Comparison of ENCODE assay signal across 8 cellular contexts in the genomic region with DNA sequence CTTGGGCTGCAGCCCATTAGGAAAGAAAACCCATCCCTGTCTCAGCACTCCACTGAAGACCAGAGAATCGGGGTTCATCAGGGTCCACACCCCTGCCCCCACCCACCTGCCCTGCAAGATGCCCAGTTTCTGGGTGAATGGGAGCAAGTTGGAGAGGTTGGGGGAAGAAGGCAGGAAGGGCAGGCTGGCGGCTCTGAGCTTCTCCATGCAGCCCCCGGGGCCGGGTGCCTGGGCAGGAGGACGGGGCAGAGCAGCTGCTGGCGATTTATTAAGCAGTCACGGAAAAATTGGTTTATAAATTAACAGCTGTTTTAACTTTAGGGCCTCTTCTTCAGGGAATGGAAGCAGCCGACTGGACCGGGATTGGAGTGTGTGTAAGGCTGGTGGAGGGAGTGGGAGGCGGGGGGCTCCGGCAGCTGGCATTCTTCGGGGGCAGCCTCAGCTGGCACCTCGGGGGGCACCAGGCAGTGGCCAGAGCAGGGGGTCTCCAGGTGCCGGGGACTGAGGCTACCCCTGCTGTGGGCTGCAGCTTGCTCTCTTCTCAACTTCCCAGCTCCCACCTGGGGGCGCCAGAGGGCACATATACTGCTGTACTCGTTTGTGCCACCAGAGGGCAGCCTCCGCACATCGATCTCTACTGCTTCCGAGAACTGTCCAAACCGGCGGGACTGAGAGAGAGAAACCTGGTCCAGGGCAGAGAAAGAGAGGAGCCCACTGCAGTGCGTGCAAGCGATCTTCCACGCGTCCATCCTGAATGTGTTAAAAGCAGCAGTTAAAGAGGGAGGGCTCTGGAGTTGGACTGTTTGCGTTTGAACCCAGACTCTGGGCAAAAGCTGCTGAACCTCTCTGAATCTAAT. TPM values are rescaled to one million over a fixed set of nuclear protein-coding genes. Genes with fewer than 3 reads are reported as not detected.
DNase-seq lines count a peak whose midpoint lies in the region; ATAC-seq, FAIRE-seq and TF ChIP-seq lines count a peak whose summit lies in the region.

No MANE protein-coding gene starts in this region.

- no peaks in the 10 kb centered on the region for H3K9me3 Mint-ChIP-seq in activated naive CD4-positive, alpha-beta T cell treated with anti-CD3 and anti-CD28 coated beads, Interleukin-2, amount 50 U/mL, for 24 hours

- H3K79me2 ChIP-seq in SU-DHL-6 (ENCODE audit: insufficient read depth, low read length): no peaks in the 10 kb centered on the region

- ATAC-seq in GM21576 (IDR thresholded peaks at IDR 0.05; ENCODE audit: unreplicated experiment): peak; percentile 61

- intact Hi-C loops in head of caudate nucleus (cut with DNase I) (loop anchor here (2.0 to 5.0 kb wide), 2 partner anchors 51 to 131 kb away; no protein-coding TSS in a partner anchor), prostate gland (cut with DNase I) (loop anchor here (2.0 to 5.0 kb wide), 4 partner anchors 51 to 133 kb away; partner anchors contain the start of gene MIEN1)

- H3K27ac ChIP-seq in SU-DHL-6 (ENCODE audit: low read depth, low read length) (no peak overlapping the region), prostate gland (no peak overlapping the region)

- DNase-seq in COLO668 (lab: John Stamatoyannopoulos, UW; ENCODE audit: unreplicated experiment): peak; percentile 65
- peak; percentile 79 for DNase-seq in NCI-H1092 treated with DMSO at 0.1 percent for 48 hours (lab: John Stamatoyannopoulos, UW)
- DNase-seq in head of caudate nucleus: peak; percentile 80 to 97 (median 91)
- peak; percentile 83 for DNase-seq in prostate gland (ENCODE audit: low spot score)
- peak; percentile 83 for DNase-seq in urothelium cell line (ENCODE audit: low spot score)

- peaks cover 23% of the 10 kb centered on the region for H3F3A ChIP-seq in SU-DHL-6 (ENCODE audit: insufficient read depth)

- no peaks in the 10 kb centered on the region for H3K36me3 Mint-ChIP-seq in activated naive CD4-positive, alpha-beta T cell treated with anti-CD3 and anti-CD28 coated beads, Interleukin-2, amount 50 U/mL, for 24 hours

- no peaks in the 10 kb centered on the region for H4K20me1 ChIP-seq in SU-DHL-6 (ENCODE audit: low read depth, low read length)

- no peak for TF ChIP-seq POLR2A in prostate gland (IDR thresholded peaks at IDR 0.05)

- H3K4me1 Mint-ChIP-seq in activated naive CD4-positive, alpha-beta T cell treated with anti-CD3 and anti-CD28 coated beads, Interleukin-2, amount 50 U/mL, for 24 hours: peaks cover 22% of the 10 kb centered on the region

- peak overlapping the region; percentile 66 for H3K27ac Mint-ChIP-seq in activated naive CD4-positive, alpha-beta T cell treated with anti-CD3 and anti-CD28 coated beads, Interleukin-2, amount 50 U/mL, for 24 hours

- peak overlapping the region; percentile 68 for H2AFZ ChIP-seq in SU-DHL-6 (ENCODE audit: low read depth, low read length, severe bottlenecking)

- H3K4me3 ChIP-seq in SU-DHL-6 (ENCODE audit: insufficient read depth, low read length, poor library complexity, severe bottlenecking) (no peak overlapping the region), prostate gland (no peak overlapping the region)

- peaks cover 9% of the 10 kb centered on the region for H3K27me3 Mint-ChIP-seq in activated naive CD4-positive, alpha-beta T cell treated with anti-CD3 and anti-CD28 coated beads, Interleukin-2, amount 50 U/mL, for 24 hours

- 11% methylated on average over 25 of the region's 26 CpGs for WGBS in prostate gland

- peak; percentile 88 for FAIRE-seq in urothelium cell line (lab: Jason Lieb, UNC)

- no peaks in the 10 kb centered on the region for H3K27me3 ChIP-seq in SU-DHL-6 (ENCODE audit: low read length)
- no peaks in the 10 kb centered on the region for H3K27me3 ChIP-seq in prostate gland (replicated peaks; ENCODE audit: insufficient read depth)

- H3K9me2 ChIP-seq in SU-DHL-6 (replicated peaks; ENCODE audit: insufficient read depth, low read length): no peaks in the 10 kb centered on the region

- H3K4me1 ChIP-seq in prostate gland (replicated peaks): peaks cover 22% of the 10 kb centered on the region

- no peaks in the 10 kb centered on the region for H3K36me3 ChIP-seq in SU-DHL-6 (ENCODE audit: low read length)
- no peaks in the 10 kb centered on the region for H3K36me3 ChIP-seq in prostate gland

- peak overlapping the region; percentile 30; the same call in 1 of the 2 replicates for H3K9ac ChIP-seq in SU-DHL-6 (ENCODE audit: low read length)

- TF ChIP-seq CTCF in SU-DHL-6 (IDR thresholded peaks at IDR 0.05; ENCODE audit: insufficient read depth, low read length, poor library complexity, severe bottlenecking): peak; percentile 100
- TF ChIP-seq CTCF in prostate gland (IDR thresholded peaks at IDR 0.05): peak; percentile 98 to 100 (median 100)

- H3K4me2 ChIP-seq in SU-DHL-6 (ENCODE audit: low read depth, low read length, poor library complexity, severe bottlenecking): peak overlapping the region; percentile 44

- peak overlapping the region; percentile 51 for H3K4me3 Mint-ChIP-seq in activated naive CD4-positive, alpha-beta T cell treated with anti-CD3 and anti-CD28 coated beads, Interleukin-2, amount 50 U/mL, for 24 hours

- H3K9me3 ChIP-seq in SU-DHL-6 (ENCODE audit: insufficient read depth, low read length): no peaks in the 10 kb centered on the region
- no peaks in the 10 kb centered on the region for H3K9me3 ChIP-seq in prostate gland

RNA-seq across cellular contexts. Expression of gene PPP1R1B, which starts 5.0 kb away (rescaled TPM):
- 100 to 1,000 TPM in 1 of 2 donors, 10 to 100 TPM in 1; 69.0 to 108 TPM for total RNA-seq in prostate gland

RNA-seq across cellular contexts. Expression of gene NEUROD2, which starts 14.0 kb away (rescaled TPM):
- total RNA-seq in prostate gland: under 1 TPM in 1 of 2 donors, not detected in 1; 0.17 TPM

RNA-seq across cellular contexts. Expression of gene STARD3, which starts 15.2 kb away (rescaled TPM):
- 100 to 1,000 TPM in 1 of 2 donors, 10 to 100 TPM in 1; 52.5 to 202 TPM for total RNA-seq in prostate gland

RNA-seq across cellular contexts. Expression of gene TCAP, which starts 43.4 kb away (rescaled TPM):
- total RNA-seq in prostate gland: 10 to 100 TPM in 1 of 2 donors, 1 to 10 TPM in 1; 4.3 to 44.3 TPM

RNA-seq across cellular contexts. Expression of gene PNMT, which starts 46.5 kb away (rescaled TPM):
- 1 to 10 TPM; 2.7 to 5.8 TPM for total RNA-seq in prostate gland
